1 cellular context compared by ENCODE assay signal in genomic region chr12:1130164-1130563, GRCh38.
TF ChIP-seq lines count a peak whose summit lies in the region.

No MANE protein-coding gene starts in this region.

TF ChIP-seq in liver, 16 proteins besides CTCF, POLR2A, EP300 and RAD21 (continued from another document):
- TF ChIP-seq ZBTB33 (IDR thresholded peaks at IDR 0.05), result no peak
TF ChIP-seq in liver: peak in this region for 5.
